In the genomic region with DNA sequence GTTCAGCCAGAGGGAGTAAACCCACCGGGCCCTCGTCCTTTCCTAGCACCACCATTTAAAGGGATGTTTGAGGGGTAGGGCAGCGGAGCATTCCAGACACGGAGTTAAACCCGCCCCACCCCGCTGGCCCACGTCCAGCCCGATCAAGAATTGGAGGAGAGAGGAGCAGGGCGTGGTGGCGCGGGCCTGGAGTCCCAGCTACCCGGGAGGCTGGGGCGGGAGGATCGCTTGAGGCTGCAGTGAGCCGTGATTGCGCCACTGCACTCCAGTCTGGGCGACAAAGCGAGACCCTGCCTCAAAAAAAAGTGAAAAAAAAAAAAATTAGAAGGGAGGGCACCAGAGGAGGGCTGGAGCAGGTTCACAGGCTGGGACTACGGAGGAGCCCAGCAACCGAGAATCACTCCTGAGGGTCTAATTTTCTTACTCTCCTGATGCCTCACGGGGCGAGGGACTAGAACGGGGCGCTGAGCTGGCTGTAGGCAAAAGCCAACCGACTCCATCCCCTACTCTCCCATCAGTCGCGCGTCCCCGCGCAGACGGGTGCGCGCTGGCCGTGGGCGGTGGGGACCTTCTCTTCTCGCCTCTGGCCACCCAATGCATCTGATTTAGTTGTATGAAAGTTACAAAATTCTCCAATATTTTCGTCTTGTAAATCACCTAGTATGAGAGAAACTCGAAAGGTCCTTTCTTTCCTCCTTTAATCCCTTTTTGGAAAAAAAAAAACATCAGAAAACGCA, we compare ENCODE assay signal across 8 cellular contexts. TPM values are rescaled to one million over a fixed set of nuclear protein-coding genes. Genes with fewer than 3 reads are reported as not detected.
DNase-seq lines count a peak whose midpoint lies in the region; ATAC-seq, FAIRE-seq and TF ChIP-seq lines count a peak whose summit lies in the region.

No MANE protein-coding gene starts in this region.

- H3K36me3 Mint-ChIP-seq in activated T-cell treated with anti-CD3 and anti-CD28 coated beads, Interleukin-2, amount 50 U/mL, for 24 hours (ENCODE audit: low read depth), result peaks cover 14% of the 10 kb centered on the region
- peaks cover 0 to 13% (median 0%) of the 10 kb centered on the region in 5 donors for H3K36me3 Mint-ChIP-seq in naive thymus-derived CD4-positive, alpha-beta T cell

- H3K4me1 ChIP-seq in naive thymus-derived CD4-positive, alpha-beta T cell (ENCODE audit: control insufficient read depth in 2 of 2, insufficient read depth in 2 of 2, low read length in 2 of 2), result peaks cover 21 to 23% of the 10 kb centered on the region in 2 donors
- H3K4me1 ChIP-seq in suprapubic skin, result peaks cover 85% of the 10 kb centered on the region

- peak overlapping the region; percentile 97 for H3K27ac Mint-ChIP-seq in activated T-cell treated with anti-CD3 and anti-CD28 coated beads, Interleukin-2, amount 50 U/mL, for 24 hours
- peak overlapping the region; percentile 87 to 98 (median 94) for H3K27ac Mint-ChIP-seq in naive thymus-derived CD4-positive, alpha-beta T cell

- POLR2A ChIA-PET in naive thymus-derived CD4-positive, alpha-beta T cell (lab: Charles Lee), result interaction anchor here (0.6 to 1.4 kb wide), 5 partner anchors 83 to 280 kb away, joined by 3 to 5 read pairs (median 4); a partner anchor contains a TSS

- no peaks in the 10 kb centered on the region for H3K27me3 Mint-ChIP-seq in activated T-cell treated with anti-CD3 and anti-CD28 coated beads, Interleukin-2, amount 50 U/mL, for 24 hours
- H3K27me3 Mint-ChIP-seq in naive thymus-derived CD4-positive, alpha-beta T cell, result no peaks in the 10 kb centered on the region

- peak overlapping the region; percentile 63 for H3K4me3 ChIP-seq in fibroblast of mammary gland (ENCODE audit: control insufficient read depth, low read depth, low read length)
- H3K4me3 ChIP-seq in naive thymus-derived CD4-positive, alpha-beta T cell (ENCODE audit: low read length), result peak overlapping the region; percentile 92
- peak overlapping the region; percentile 61 for H3K4me3 ChIP-seq in suprapubic skin

- peaks cover 68% of the 10 kb centered on the region for H3K4me1 Mint-ChIP-seq in activated T-cell treated with anti-CD3 and anti-CD28 coated beads, Interleukin-2, amount 50 U/mL, for 24 hours (ENCODE audit: low read depth)
- H3K4me1 Mint-ChIP-seq in naive thymus-derived CD4-positive, alpha-beta T cell, result peaks cover 5 to 64% (median 54%) of the 10 kb centered on the region in 7 donors

- TF ChIP-seq EP300 in suprapubic skin (IDR thresholded peaks at IDR 0.05), result no peak

- intact Hi-C loops in naive thymus-derived CD4-positive, alpha-beta T cell (cut with micrococcal nuclease), result loop anchor here (1.0 to 10.0 kb wide), 2 partner anchors 156 to 373 kb away; a partner anchor contains a TSS

- CTCF ChIA-PET in naive thymus-derived CD4-positive, alpha-beta T cell (lab: Charles Lee), result interaction anchor here (0.6 kb wide), 2 partner anchors 66 to 83 kb away, joined by 3 read pairs; no protein-coding TSS in a partner anchor

- DNase-seq in D341Med (ENCODE audit: low spot score) (peak; percentile 61), H54 (ENCODE audit: insufficient read length, low spot score) (no peak), NCI-H748 treated with DMSO at 0.1 percent for 48 hours (lab: John Stamatoyannopoulos, UW) (peak; percentile 81), fibroblast of mammary gland (ENCODE audit: low read depth) (peak; percentile 41), suprapubic skin (ENCODE audit: low spot score in 2 of 2) (peak; percentile 89 to 91)
- peak; percentile 84 for DNase-seq in activated T-cell treated with anti-CD3 and anti-CD28 coated beads, Interleukin-2, amount 50 U/mL, for 24 hours
- peak in 1 of 9 donors; percentile 79 for DNase-seq in naive thymus-derived CD4-positive, alpha-beta T cell

- no peaks in the 10 kb centered on the region for H3K36me3 ChIP-seq in naive thymus-derived CD4-positive, alpha-beta T cell (ENCODE audit: control insufficient read depth in 2 of 3, insufficient read depth in 3 of 3, low read length in 3 of 3)
- no peaks in the 10 kb centered on the region for H3K36me3 ChIP-seq in suprapubic skin

- FAIRE-seq in H54 (lab: Jason Lieb, UNC), result no peak

- H3K27ac ChIP-seq in naive thymus-derived CD4-positive, alpha-beta T cell (ENCODE audit: low read depth, low read length), result peak overlapping the region; percentile 81
- H3K27ac ChIP-seq in suprapubic skin, result peak overlapping the region; percentile 96

- peak; percentile 34 for ATAC-seq in naive thymus-derived CD4-positive, alpha-beta T cell
- no peak for ATAC-seq in HG03520 (IDR thresholded peaks at IDR 0.05; ENCODE audit: unreplicated experiment)

- no peaks in the 10 kb centered on the region for H3K27me3 ChIP-seq in naive thymus-derived CD4-positive, alpha-beta T cell (ENCODE audit: control insufficient read depth in 2 of 2, insufficient read depth in 2 of 2, low read length in 2 of 2)
- no peaks in the 10 kb centered on the region for H3K27me3 ChIP-seq in suprapubic skin

- H3K9me3 Mint-ChIP-seq in activated T-cell treated with anti-CD3 and anti-CD28 coated beads, Interleukin-2, amount 50 U/mL, for 24 hours, result no peaks in the 10 kb centered on the region
- H3K9me3 Mint-ChIP-seq in naive thymus-derived CD4-positive, alpha-beta T cell, result no peaks in the 10 kb centered on the region

- peak; percentile 58 for TF ChIP-seq POLR2A in H54 (IDR thresholded peaks at IDR 0.05; ENCODE audit: low read depth, low read length)
- TF ChIP-seq POLR2A in suprapubic skin (IDR thresholded peaks at IDR 0.05), result no peak

- H3K9me3 ChIP-seq in naive thymus-derived CD4-positive, alpha-beta T cell (ENCODE audit: control insufficient read depth in 2 of 3, low read length in 3 of 3), result no peaks in the 10 kb centered on the region
- H3K9me3 ChIP-seq in suprapubic skin, result no peaks in the 10 kb centered on the region

- TF ChIP-seq CTCF in fibroblast of mammary gland (conservative IDR thresholded peaks at IDR 0.05; ENCODE audit: control insufficient read depth, insufficient read depth, low read depth, low read length) (no peak), suprapubic skin (IDR thresholded peaks at IDR 0.05) (no peak)

- peak overlapping the region; percentile 86 for H3K4me3 Mint-ChIP-seq in activated T-cell treated with anti-CD3 and anti-CD28 coated beads, Interleukin-2, amount 50 U/mL, for 24 hours
- peak overlapping the region; percentile 92 to 98 (median 94) for H3K4me3 Mint-ChIP-seq in naive thymus-derived CD4-positive, alpha-beta T cell

- WGBS in suprapubic skin, result 2% methylated on average over 39 of the region's 39 CpGs

RNA-seq across cellular contexts. Expression of a gene that starts 6.1 kb away (rescaled TPM):
- total RNA-seq in naive thymus-derived CD4-positive, alpha-beta T cell, result 10 to 100 TPM in 4 of 5 experiments, 1 to 10 TPM in 1; 8.6 to 68.9 (median 28.9) TPM
- polyA plus RNA-seq in naive thymus-derived CD4-positive, alpha-beta T cell, result 1 to 10 TPM; 2.8 to 3.6 TPM
- 100 to 1,000 TPM; 243 to 686 (median 558) TPM for total RNA-seq in suprapubic skin

RNA-seq across cellular contexts. Expression of a gene that starts 6.1 kb away (rescaled TPM):
- 100 to 1,000 TPM in 1 of 5 experiments, 10 to 100 TPM in 3, 1 to 10 TPM in 1; 6.7 to 125 (median 30.3) TPM for total RNA-seq in naive thymus-derived CD4-positive, alpha-beta T cell
- 10 to 100 TPM; 26.0 to 52.5 TPM for polyA plus RNA-seq in naive thymus-derived CD4-positive, alpha-beta T cell
- total RNA-seq in suprapubic skin, result 100 to 1,000 TPM; 200 to 464 (median 408) TPM

RNA-seq across cellular contexts. Expression of a gene that starts 6.4 kb away (rescaled TPM):
- total RNA-seq in naive thymus-derived CD4-positive, alpha-beta T cell, result 1 to 10 TPM; 3.3 to 5.5 (median 4.7) TPM
- polyA plus RNA-seq in naive thymus-derived CD4-positive, alpha-beta T cell, result 1 to 10 TPM; 2.3 to 3.6 TPM
- 1 to 10 TPM in 3 of 4 donors, under 1 TPM in 1; 0.83 to 3.1 (median 1.8) TPM for total RNA-seq in suprapubic skin

RNA-seq across cellular contexts. Expression of a gene that starts 14.7 kb away (rescaled TPM):
- 10 to 100 TPM; 22.9 to 94.5 (median 29.2) TPM for total RNA-seq in naive thymus-derived CD4-positive, alpha-beta T cell
- polyA plus RNA-seq in naive thymus-derived CD4-positive, alpha-beta T cell, result 10 to 100 TPM; 58.9 to 67.9 TPM
- 10 to 100 TPM; 21.7 to 39.5 (median 30.2) TPM for total RNA-seq in suprapubic skin

RNA-seq across cellular contexts. Expression of a gene that starts 25.9 kb away (rescaled TPM):
- total RNA-seq in naive thymus-derived CD4-positive, alpha-beta T cell, result 10 to 100 TPM; 34.3 to 84.2 (median 53.2) TPM
- polyA plus RNA-seq in naive thymus-derived CD4-positive, alpha-beta T cell, result 10 to 100 TPM; 32.2 to 44.8 TPM
- 10 to 100 TPM; 48.8 to 60.0 (median 59.1) TPM for total RNA-seq in suprapubic skin
